Comparison of ENCODE assay signal across 1 cellular context in the genomic region with DNA sequence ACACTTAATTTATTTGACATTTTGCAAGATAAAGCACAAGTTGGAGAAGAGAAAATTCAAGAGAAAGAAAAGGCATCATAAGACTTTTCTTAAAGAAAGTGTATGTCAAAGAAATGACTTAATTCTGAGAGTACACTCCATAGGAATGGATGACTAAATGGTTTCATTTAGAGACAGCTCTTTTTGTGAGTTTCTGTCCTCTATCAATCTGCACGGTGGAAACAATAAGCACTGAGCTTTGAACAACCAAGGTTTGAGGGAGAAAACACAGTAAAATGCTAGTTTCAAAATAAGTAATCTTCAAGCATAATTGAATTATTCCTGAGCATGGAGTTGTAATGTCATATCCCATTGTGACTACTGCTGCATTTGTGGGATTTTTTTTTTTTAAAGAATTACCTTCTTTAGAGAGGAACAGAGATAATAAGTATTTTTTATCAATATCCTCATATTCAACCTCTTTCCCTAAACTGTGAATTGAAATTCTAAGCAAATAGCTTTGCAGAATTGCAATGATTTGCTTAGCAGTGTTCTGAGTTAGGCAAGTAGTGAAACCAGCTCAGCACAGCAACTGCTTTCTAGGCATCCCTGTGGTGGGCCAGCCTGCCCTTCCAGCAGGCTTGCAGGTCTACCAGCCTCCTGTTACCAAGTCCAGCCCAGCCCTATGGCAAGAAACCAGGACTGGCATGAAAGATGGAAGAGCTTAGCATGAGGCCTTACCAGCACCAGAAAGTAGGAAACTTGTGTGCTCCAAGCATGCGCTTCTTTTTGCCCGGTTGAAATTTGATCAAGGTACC.
TF ChIP-seq lines count a peak whose summit lies in the region.

No MANE protein-coding gene starts in this region.

TF ChIP-seq in IMR-90, 13 proteins besides CTCF, POLR2A, EP300 and RAD21 (continued from another document):
- TF ChIP-seq, protein P1, sequence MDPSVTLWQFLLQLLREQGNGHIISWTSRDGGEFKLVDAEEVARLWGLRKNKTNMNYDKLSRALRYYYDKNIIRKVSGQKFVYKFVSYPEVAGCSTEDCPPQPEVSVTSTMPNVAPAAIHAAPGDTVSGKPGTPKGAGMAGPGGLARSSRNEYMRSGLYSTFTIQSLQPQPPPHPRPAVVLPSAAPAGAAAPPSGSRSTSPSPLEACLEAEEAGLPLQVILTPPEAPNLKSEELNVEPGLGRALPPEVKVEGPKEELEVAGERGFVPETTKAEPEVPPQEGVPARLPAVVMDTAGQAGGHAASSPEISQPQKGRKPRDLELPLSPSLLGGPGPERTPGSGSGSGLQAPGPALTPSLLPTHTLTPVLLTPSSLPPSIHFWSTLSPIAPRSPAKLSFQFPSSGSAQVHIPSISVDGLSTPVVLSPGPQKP (IDR thresholded peaks at IDR 0.05; ENCODE audit: borderline replicate concordance, low read depth, low read length): no peak
- TF ChIP-seq MXI1 (IDR thresholded peaks at IDR 0.05; ENCODE audit: borderline replicate concordance, low read depth, low read length): no peak
- no peak for TF ChIP-seq CHD1 (IDR thresholded peaks at IDR 0.05; ENCODE audit: low read depth, low read length)
- TF ChIP-seq RFX5 (IDR thresholded peaks at IDR 0.05; ENCODE audit: low read depth, low read length): no peak
- no peak for TF ChIP-seq MAFK (IDR thresholded peaks at IDR 0.05; ENCODE audit: low read depth, low read length)
- no peak for TF ChIP-seq MAZ (IDR thresholded peaks at IDR 0.05; ENCODE audit: borderline replicate concordance, low read depth, low read length)
